Comparison of ENCODE assay signal across 8 cellular contexts in the genomic region with DNA sequence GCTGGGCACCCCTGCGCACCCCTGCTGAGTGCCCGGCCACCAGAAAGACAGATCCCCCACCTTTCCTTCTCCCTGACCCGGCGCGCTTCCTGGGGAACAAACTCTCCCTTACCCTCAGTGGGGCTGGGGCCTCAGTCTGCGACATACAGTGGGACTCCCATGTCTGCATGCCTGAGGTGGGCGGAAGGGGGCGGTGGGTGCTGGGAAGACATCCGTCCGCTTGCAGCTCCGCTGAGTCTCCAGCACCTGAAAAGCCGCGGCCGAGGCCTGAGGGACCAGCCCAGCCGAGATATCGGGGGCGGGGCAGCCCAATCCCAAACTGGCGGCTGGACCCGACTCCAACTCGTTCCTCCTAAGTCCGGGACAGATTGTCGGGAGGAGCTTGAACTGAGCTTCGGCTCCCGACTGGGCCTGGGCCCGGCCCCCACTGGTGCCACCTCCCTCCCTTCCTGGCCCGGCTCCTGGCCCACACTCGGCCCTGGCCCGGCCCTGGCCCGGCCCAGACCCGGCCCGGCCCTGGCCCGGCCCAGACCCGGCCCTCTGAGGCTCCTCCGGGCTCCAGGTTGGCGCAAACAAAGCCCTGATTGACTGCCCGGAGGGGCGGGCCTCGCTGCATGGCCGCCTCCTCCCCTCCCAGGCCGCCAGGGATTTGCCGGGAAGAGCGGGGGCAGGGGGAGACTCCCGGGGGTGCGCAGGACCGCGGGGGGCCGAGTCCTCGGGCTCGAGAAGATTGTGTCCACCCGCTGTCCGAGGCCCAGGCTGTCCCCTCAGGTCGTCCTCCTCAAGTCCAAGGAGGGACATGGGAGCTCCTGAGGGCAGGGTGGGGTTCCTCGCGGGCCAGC. TPM values are rescaled to one million over a fixed set of nuclear protein-coding genes. Genes with fewer than 3 reads are reported as not detected.
DNase-seq lines count a peak whose midpoint lies in the region; ATAC-seq and TF ChIP-seq lines count a peak whose summit lies in the region.

No MANE protein-coding gene starts in this region.

- peaks cover 9% of the 10 kb centered on the region for H3K27me3 Mint-ChIP-seq in nephron progenitor cell (ENCODE audit: low read depth, poor library complexity)

- TF ChIP-seq CTCF in nephron progenitor cell (IDR thresholded peaks at IDR 0.05) = no peak

- no peaks in the 10 kb centered on the region for H3K9me3 Mint-ChIP-seq in activated naive CD4-positive, alpha-beta T cell treated with anti-CD3 and anti-CD28 coated beads, Interleukin-2, amount 50 U/mL, for 72 hours
- H3K9me3 Mint-ChIP-seq in nephron progenitor cell = peaks cover 29% of the 10 kb centered on the region

- H3K4me1 Mint-ChIP-seq in nephron progenitor cell = peaks cover 31% of the 10 kb centered on the region

- peak; percentile 34 to 54 for ATAC-seq in activated naive CD4-positive, alpha-beta T cell treated with anti-CD3 and anti-CD28 coated beads, Interleukin-2, amount 50 U/mL, for 72 hours
- no peak for ATAC-seq in HG03097 (IDR thresholded peaks at IDR 0.05; ENCODE audit: low FRiP score, unreplicated experiment)

- H3K36me3 Mint-ChIP-seq in activated naive CD4-positive, alpha-beta T cell treated with anti-CD3 and anti-CD28 coated beads, Interleukin-2, amount 50 U/mL, for 72 hours = no peaks in the 10 kb centered on the region
- no peaks in the 10 kb centered on the region for H3K36me3 Mint-ChIP-seq in nephron progenitor cell (ENCODE audit: low read depth)

- DNase-seq in COLO829 (ENCODE audit: low spot score) (peak; percentile 39), NCI-H146 treated with DMSO at 0.1 percent for 48 hours (lab: John Stamatoyannopoulos, UW; ENCODE audit: unreplicated experiment) (peak; percentile 0), germinal center (ENCODE audit: low spot score) (peak; percentile 6), nephron progenitor cell (peak; percentile 72), HUDEP-2 (lab: John Stamatoyannopoulos, UW; ENCODE audit: unreplicated experiment in 76 of 76) (no peak), NCI-H1105 (lab: John Stamatoyannopoulos, UW) (no peak)
- peak in 1 of 2 donors; percentile 3 for DNase-seq in activated naive CD4-positive, alpha-beta T cell treated with anti-CD3 and anti-CD28 coated beads, Interleukin-2, amount 50 U/mL, for 72 hours (ENCODE audit: low spot score in 2 of 2)

- H3K27ac Mint-ChIP-seq in activated naive CD4-positive, alpha-beta T cell treated with anti-CD3 and anti-CD28 coated beads, Interleukin-2, amount 50 U/mL, for 72 hours = no peak overlapping the region
- H3K27ac Mint-ChIP-seq in nephron progenitor cell = peak overlapping the region; percentile 92

- peak overlapping the region; percentile 88 for H3K4me3 Mint-ChIP-seq in nephron progenitor cell

RNA-seq across cellular contexts. Expression of a gene that starts 0.9 kb away (rescaled TPM):
- 1 to 10 TPM in 1 of 2 donors, under 1 TPM in 1; 0.60 to 2.2 TPM for total RNA-seq in activated naive CD4-positive, alpha-beta T cell treated with anti-CD3 and anti-CD28 coated beads, Interleukin-2, amount 50 U/mL, for 72 hours

Comparison
In these comparisons a context has a peak if more than half of its experiments do, and no peak if none do; other contexts are left out.
1. DNase-seq: peak in COLO829 (single experiment), NCI-H146 treated with DMSO at 0.1 percent for 48 hours (single experiment), germinal center (single experiment) and nephron progenitor cell (single experiment); none in HUDEP-2 (0 of 76) and NCI-H1105 (single experiment).